ENCODE assay signal across 15 cellular contexts in genomic region chr1:28416509-28417194, GRCh38. TPM values are rescaled to one million over a fixed set of nuclear protein-coding genes. Genes with fewer than 3 reads are reported as not detected.
DNase-seq lines count a peak whose midpoint lies in the region; ATAC-seq and TF ChIP-seq lines count a peak whose summit lies in the region.
"Had no signal": no experiment of that assay in that cellular context is flagged by ENCODE, and none has a peak within 500 bp of the region (broad histone marks: within the 10 kb centered on the region; RNA-seq: fewer than 3 reads in every experiment).

No MANE protein-coding gene starts in this region.

- peak overlapping the region; percentile 66; the same call in 1 of the 2 replicates for H3K27ac ChIP-seq in DND-41 (ENCODE audit: low read length)
- H3K27ac ChIP-seq in tibial nerve, result no peak overlapping the region
- H3K27ac ChIP-seq in spleen, result peak overlapping the region in 4 of 8 donors; percentile 40 to 59 (median 50)
- H3K27ac ChIP-seq: WERI-Rb-1 had no signal

- intact Hi-C loops in natural killer cell (cut with micrococcal nuclease) (no loop called here), spleen (cut with DNase I; ENCODE audit: low total_unique reads) (no loop called here)

- peak overlapping the region; percentile 56 to 71 for H3K27ac Mint-ChIP-seq in natural killer cell
- H3K27ac Mint-ChIP-seq: stimulated activated memory B cell treated with anti-CD40 and anti-IgM and Interleukin-4, amounts not matched to agents 10 μg/mL and 1 μg/mL and 100 μg/mL, for 72 hours had no signal

- peaks cover 16% of the 10 kb centered on the region for H3K4me1 ChIP-seq in DND-41 (ENCODE audit: insufficient read depth, low read length)
- H3K4me1 ChIP-seq in tibial nerve, result peaks cover 0 to 24% (median 0%) of the 10 kb centered on the region in 4 donors
- peaks cover 3 to 36% (median 19%) of the 10 kb centered on the region in 6 donors for H3K4me1 ChIP-seq in spleen

- TF ChIP-seq CTCF in DND-41 (IDR thresholded peaks at IDR 0.05; ENCODE audit: borderline replicate concordance, extremely low read depth, low read length, poor library complexity, severe bottlenecking) (no peak), natural killer cell (IDR thresholded peaks at IDR 0.05) (no peak), tibial nerve (IDR thresholded peaks at IDR 0.05) (no peak), spleen (IDR thresholded peaks at IDR 0.05 in 8 of 11, conservative IDR thresholded peaks at IDR 0.05 in 3 of 11) (no peak)

- H2AFZ ChIP-seq in DND-41 (ENCODE audit: low read depth, low read length), result no peak overlapping the region

- TF ChIP-seq POLR2A in tibial nerve (IDR thresholded peaks at IDR 0.05) (no peak), spleen (IDR thresholded peaks at IDR 0.05) (no peak)

- peaks cover 6 to 14% of the 10 kb centered on the region in 2 donors for H3K4me1 Mint-ChIP-seq in natural killer cell

- no peaks in the 10 kb centered on the region for H3K27me3 Mint-ChIP-seq in natural killer cell (ENCODE audit: low read depth in 2 of 2)
- H3K27me3 Mint-ChIP-seq: stimulated activated memory B cell treated with anti-CD40 and anti-IgM and Interleukin-4, amounts not matched to agents 10 μg/mL and 1 μg/mL and 100 μg/mL, for 72 hours had no signal

- H4K20me1 ChIP-seq in DND-41 (ENCODE audit: insufficient read depth, low read length), result no peaks in the 10 kb centered on the region

- 71 to 79% methylated on average over 2 of the region's 2 CpGs for WGBS in tibial nerve, 2 donors
- WGBS in spleen, 5 donors, result 72 to 77% (median 75%) methylated on average over 2 of the region's 2 CpGs

- DNase-seq in DND-41 (no peak), LHCN-M2 (ENCODE audit: low read depth) (peak; percentile 53), amniotic epithelial cell (ENCODE audit: low read depth) (peak; percentile 71), natural killer cell (no peak), tibial nerve (ENCODE audit: low spot score in 2 of 2) (no peak), spleen (no peak)
- no peak for DNase-seq in activated naive CD4-positive, alpha-beta T cell (lab: John Stamatoyannopoulos, UW)
- DNase-seq: activated CD8-positive, alpha-beta memory T cell treated with anti-CD3 and anti-CD28 coated beads, Interleukin-2, amount 50 U/mL, for 48 hours; aorta; effector memory CD4-positive, alpha-beta T cell; NCI-H2171 treated with DMSO at 0.1 percent for 48 hours; posterior cingulate gyrus; WERI-Rb-1 had no signal

- no peak overlapping the region for H3K4me3 ChIP-seq in DND-41 (ENCODE audit: low read depth in 1 of 2, low read length in 2 of 2)
- H3K4me3 ChIP-seq in tibial nerve, result no peak overlapping the region
- H3K4me3 ChIP-seq in spleen, result no peak overlapping the region

- 0 out of 2 replicates have a peak overlapping the region, but pooled peaks have one; percentile 49 for H3K4me2 ChIP-seq in DND-41 (ENCODE audit: insufficient read depth, low read length)

- H3K4me3 Mint-ChIP-seq in natural killer cell, result no peak overlapping the region
- H3K4me3 Mint-ChIP-seq: stimulated activated memory B cell treated with anti-CD40 and anti-IgM and Interleukin-4, amounts not matched to agents 10 μg/mL and 1 μg/mL and 100 μg/mL, for 72 hours had no signal

- peaks cover 47% of the 10 kb centered on the region for H3K79me2 ChIP-seq in DND-41 (ENCODE audit: insufficient read depth, low read length)

- H3K36me3 Mint-ChIP-seq in natural killer cell, result no peaks in the 10 kb centered on the region

- H3K9me3 Mint-ChIP-seq in natural killer cell, result no peaks in the 10 kb centered on the region
- H3K9me3 Mint-ChIP-seq: stimulated activated memory B cell treated with anti-CD40 and anti-IgM and Interleukin-4, amounts not matched to agents 10 μg/mL and 1 μg/mL and 100 μg/mL, for 72 hours had no signal

- H3K36me3 ChIP-seq in DND-41 (ENCODE audit: insufficient read depth, low read length) (peaks cover 5% of the 10 kb centered on the region; the same call in 1 of the 2 replicates), tibial nerve (no peaks in the 10 kb centered on the region), spleen (no peaks in the 10 kb centered on the region)

- no peaks in the 10 kb centered on the region for H3K9me3 ChIP-seq in DND-41 (ENCODE audit: insufficient read depth, low read length, severe bottlenecking)
- H3K9me3 ChIP-seq in tibial nerve, result no peaks in the 10 kb centered on the region
- H3K9me3 ChIP-seq in spleen, result no peaks in the 10 kb centered on the region

- ATAC-seq in DND-41 (ENCODE audit: insufficient read depth, low read depth) (no peak), natural killer cell (no peak), HG03460 (IDR thresholded peaks at IDR 0.05; ENCODE audit: unreplicated experiment) (no peak)

- no peak for TF ChIP-seq EP300 in tibial nerve (IDR thresholded peaks at IDR 0.05)

- H3K9ac ChIP-seq in DND-41 (ENCODE audit: low read depth, low read length), result no peak overlapping the region

- H3K27me3 ChIP-seq in DND-41 (ENCODE audit: insufficient read depth, low read length, poor library complexity) (no peaks in the 10 kb centered on the region), tibial nerve (no peaks in the 10 kb centered on the region), spleen (replicated peaks in 1 of 7) (no peaks in the 10 kb centered on the region)

RNA-seq across cellular contexts. Expression of gene PHACTR4, which starts 47.1 kb away (rescaled TPM):
- 12.6 and 19.7 TPM in 2 replicates for total RNA-seq in LHCN-M2 (2014; rRNA removed)
- polyA plus RNA-seq in LHCN-M2 (2012), result 17.8 TPM
- total RNA-seq in natural killer cell, result 10 to 100 TPM; 35.2 to 50.9 (median 44.2) TPM
- 10 to 100 TPM; 25.1 to 38.7 (median 33.6) TPM for total RNA-seq in tibial nerve
- total RNA-seq in spleen, result 10 to 100 TPM; 24.1 to 55.9 (median 32.9) TPM
- 10 to 100 TPM in 1 of 3 donors, 1 to 10 TPM in 2; 8.2 to 16.4 (median 8.9) TPM for polyA plus RNA-seq in spleen

Comparison
In these comparisons a context has a peak if more than half of its experiments do, and no peak if none do; other contexts are left out.
1. DNase-seq: peak in LHCN-M2 (single experiment) and amniotic epithelial cell (single experiment); none in DND-41 (single experiment), natural killer cell (single experiment), tibial nerve (0 of 2), spleen (single experiment) and activated naive CD4-positive, alpha-beta T cell (0 of 4).